Comparison of ENCODE assay signal across 10 cellular contexts in genomic region chr12:3496964-3497363, GRCh38. TPM values are rescaled to one million over a fixed set of nuclear protein-coding genes. Genes with fewer than 3 reads are reported as not detected.
A peak's percentile ranks its signal among the peaks of the same experiment; 100 is the strongest.
DNase-seq lines count a peak whose midpoint lies in the region; ATAC-seq and TF ChIP-seq lines count a peak whose summit lies in the region.
"Had no signal": no experiment of that assay in that cellular context is flagged by ENCODE, and none has a peak within 500 bp of the region (broad histone marks: within the 10 kb centered on the region; RNA-seq: fewer than 3 reads in every experiment).

No MANE protein-coding gene starts in this region.

- H3K27ac Mint-ChIP-seq in activated naive CD4-positive, alpha-beta T cell treated with anti-CD3 and anti-CD28 coated beads, Interleukin-2, amount 10 ng/mL, durations not matched to agents 7 days and 5 days = no peak overlapping the region

- no peaks in the 10 kb centered on the region for H3K36me3 Mint-ChIP-seq in activated naive CD4-positive, alpha-beta T cell treated with anti-CD3 and anti-CD28 coated beads, Interleukin-2, amount 10 ng/mL, durations not matched to agents 7 days and 5 days

- H3K9me3 ChIP-seq in mucosa of descending colon = no peaks in the 10 kb centered on the region
- H3K9me3 ChIP-seq: ovary had no signal

- no peaks in the 10 kb centered on the region for H3K9me3 Mint-ChIP-seq in activated naive CD4-positive, alpha-beta T cell treated with anti-CD3 and anti-CD28 coated beads, Interleukin-2, amount 10 ng/mL, durations not matched to agents 7 days and 5 days

- no peak overlapping the region for H3K4me3 ChIP-seq in mucosa of descending colon
- H3K4me3 ChIP-seq: ovary had no signal

- peaks cover 5% of the 10 kb centered on the region for H3K4me1 Mint-ChIP-seq in activated naive CD4-positive, alpha-beta T cell treated with anti-CD3 and anti-CD28 coated beads, Interleukin-2, amount 10 ng/mL, durations not matched to agents 7 days and 5 days

- intact Hi-C loops in mucosa of descending colon (cut with DNase I, micrococcal nuclease) = no loop called here

- peaks cover 36% of the 10 kb centered on the region for H3K27me3 Mint-ChIP-seq in activated naive CD4-positive, alpha-beta T cell treated with anti-CD3 and anti-CD28 coated beads, Interleukin-2, amount 10 ng/mL, durations not matched to agents 7 days and 5 days

- DNase-seq in NCI-H2107 treated with DMSO at 0.1 percent for 48 hours (lab: John Stamatoyannopoulos, UW; ENCODE audit: unreplicated experiment) (peak; percentile 48), NCI-H2107 (lab: John Stamatoyannopoulos, UW) (no peak), NCI-H1092 (lab: John Stamatoyannopoulos, UW) (peak; percentile 27), SW480 (ENCODE audit: low spot score) (peak; percentile 56), mucosa of descending colon (peak in 1 of 3 donors; percentile 7), omental fat pad (ENCODE audit: low spot score) (no peak), NCI-H446 treated with DMSO at 0.1 percent for 48 hours (lab: John Stamatoyannopoulos, UW) (no peak)
- DNase-seq in activated naive CD4-positive, alpha-beta T cell treated with anti-CD3 and anti-CD28 coated beads, Interleukin-2, amount 10 ng/mL, durations not matched to agents 7 days and 5 days = no peak
- DNase-seq: activated T-cell treated with anti-CD3 and anti-CD28 coated beads, Interleukin-2, amount 50 U/mL, for 48 hours; ovary had no signal

- CTCF ChIA-PET in activated naive CD4-positive, alpha-beta T cell treated with anti-CD3 and anti-CD28 coated beads, Interleukin-2, amount 10 ng/mL, durations not matched to agents 7 days and 5 days (lab: Charles Lee) = interaction anchor here (0.7 kb wide), 1 partner anchor 16 kb away, joined by 3 read pairs; no protein-coding TSS in a partner anchor

- ATAC-seq in mucosa of descending colon (peak; percentile 52), omental fat pad (ENCODE audit: low FRiP score) (no peak)

- no peaks in the 10 kb centered on the region for H3K4me1 ChIP-seq in mucosa of descending colon (ENCODE audit: low read depth)

- no peaks in the 10 kb centered on the region for H3K36me3 ChIP-seq in mucosa of descending colon (ENCODE audit: low read depth)
- H3K36me3 ChIP-seq: ovary had no signal

- H3K4me3 Mint-ChIP-seq in activated naive CD4-positive, alpha-beta T cell treated with anti-CD3 and anti-CD28 coated beads, Interleukin-2, amount 10 ng/mL, durations not matched to agents 7 days and 5 days = no peak overlapping the region

- TF ChIP-seq CTCF in mucosa of descending colon (IDR thresholded peaks at IDR 0.05) (no peak), omental fat pad (IDR thresholded peaks at IDR 0.05) (no peak)

RNA-seq across cellular contexts. Expression of gene PRMT8, which starts 6.0 kb away (rescaled TPM):
- total RNA-seq in mucosa of descending colon (under 1 TPM in 1 of 3 donors, not detected in 2; 0.13 TPM), omental fat pad (not detected)

Comparison
In these comparisons a context has a peak if more than half of its experiments do, and no peak if none do; other contexts are left out.
1. DNase-seq: peak in NCI-H2107 treated with DMSO at 0.1 percent for 48 hours (single experiment), NCI-H1092 (single experiment) and SW480 (single experiment); none in NCI-H2107 (single experiment), activated naive CD4-positive, alpha-beta T cell treated with anti-CD3 and anti-CD28 coated beads, Interleukin-2, amount 10 ng/mL, durations not matched to agents 7 days and 5 days (single experiment), omental fat pad (single experiment) and NCI-H446 treated with DMSO at 0.1 percent for 48 hours (single experiment).